8 cellular contexts compared by ENCODE assay signal in genomic region chr12:108565976-108566375, GRCh38. TPM values are rescaled to one million over a fixed set of nuclear protein-coding genes. Genes with fewer than 3 reads are reported as not detected.
DNase-seq lines count a peak whose midpoint lies in the region; TF ChIP-seq lines count a peak whose summit lies in the region.

No MANE protein-coding gene starts in this region.

- H3K27ac ChIP-seq in sigmoid colon, result peak overlapping the region; percentile 48 to 98 (median 74)

- no peak overlapping the region for H3K4me3 ChIP-seq in sigmoid colon

- WGBS in sigmoid colon, 2 donors, result 2 to 7% methylated on average over 2 of the region's 2 CpGs

- intact Hi-C loops in sigmoid colon (cut with DNase I), result loop anchor here (2.0 to 5.0 kb wide), 2 partner anchors 386 to 527 kb away; partner anchors contain the start of gene ALKBH2

- peaks cover 17 to 63% (median 52%) of the 10 kb centered on the region in 4 donors for H3K36me3 ChIP-seq in sigmoid colon

- no peak for TF ChIP-seq EP300 in sigmoid colon (IDR thresholded peaks at IDR 0.05)

- H3K9me3 ChIP-seq in sigmoid colon, result no peaks in the 10 kb centered on the region

- no peak for TF ChIP-seq CTCF in sigmoid colon (IDR thresholded peaks at IDR 0.05)

- DNase-seq in NCI-H345 treated with DMSO at 0.1 percent for 48 hours (lab: John Stamatoyannopoulos, UW; ENCODE audit: unreplicated experiment), result peak; percentile 88
- DNase-seq in activated T-cell treated with anti-CD3 and anti-CD28 coated beads, Interleukin-2, amount 50 U/mL, for 48 hours, result peak; percentile 54 to 71
- peak; percentile 79 for DNase-seq in fibroblast of gingiva (ENCODE audit: low read depth)
- peak; percentile 89 for DNase-seq in sigmoid colon
- DNase-seq in germinal center (ENCODE audit: low spot score), result no peak
- no peak for DNase-seq in putamen (ENCODE audit: low spot score)
- no peak for DNase-seq in NOMO-1 treated with DMSO at 0.1 percent for 48 hours (lab: John Stamatoyannopoulos, UW; ENCODE audit: unreplicated experiment)

- H3K27me3 ChIP-seq in sigmoid colon, result no peaks in the 10 kb centered on the region

- peaks cover 0 to 52% (median 40%) of the 10 kb centered on the region in 4 donors for H3K4me1 ChIP-seq in sigmoid colon

- TF ChIP-seq POLR2A in GM19099 (IDR thresholded peaks at IDR 0.05; ENCODE audit: extremely low read depth, insufficient read length, low read depth) (peak; percentile 23), sigmoid colon (IDR thresholded peaks at IDR 0.05) (no peak)

RNA-seq across cellular contexts. Expression of gene ISCU, which starts 3.6 kb away (rescaled TPM):
- 100 to 1,000 TPM; 197 to 294 (median 260) TPM for total RNA-seq in sigmoid colon
- 100 to 1,000 TPM; 117 to 243 (median 187) TPM for polyA plus RNA-seq in sigmoid colon

RNA-seq across cellular contexts. Expression of gene SART3, which starts 5.0 kb away (rescaled TPM):
- 10 to 100 TPM; 45.3 to 69.1 (median 51.8) TPM for total RNA-seq in sigmoid colon
- polyA plus RNA-seq in sigmoid colon, result 10 to 100 TPM; 15.3 to 29.9 (median 18.0) TPM

RNA-seq across cellular contexts. Expression of gene TMEM119, which starts 31.9 kb away (rescaled TPM):
- 10 to 100 TPM in 1 of 4 donors, 1 to 10 TPM in 2, under 1 TPM in 1; 0.95 to 11.6 (median 6.7) TPM for total RNA-seq in sigmoid colon
- 10 to 100 TPM in 1 of 3 donors, 1 to 10 TPM in 2; 1.8 to 16.9 (median 2.4) TPM for polyA plus RNA-seq in sigmoid colon

RNA-seq across cellular contexts. Expression of gene FICD, which starts 50.9 kb away (rescaled TPM):
- 1 to 10 TPM; 2.9 to 5.4 (median 4.1) TPM for total RNA-seq in sigmoid colon
- polyA plus RNA-seq in sigmoid colon, result 1 to 10 TPM in 2 of 3 donors, not detected in 1; 1.2 to 2.9 TPM

Comparison
In these comparisons a context has a peak if more than half of its experiments do, and no peak if none do; other contexts are left out.
1. DNase-seq: peak in NCI-H345 treated with DMSO at 0.1 percent for 48 hours (single experiment), activated T-cell treated with anti-CD3 and anti-CD28 coated beads, Interleukin-2, amount 50 U/mL, for 48 hours (2 of 2), fibroblast of gingiva (single experiment) and sigmoid colon (single experiment); none in germinal center (single experiment), putamen (single experiment) and NOMO-1 treated with DMSO at 0.1 percent for 48 hours (single experiment).